Comparison of ENCODE assay signal across 8 cellular contexts in genomic region chr19:3984908-3985642, GRCh38. TPM values are rescaled to one million over a fixed set of nuclear protein-coding genes. Genes with fewer than 3 reads are reported as not detected.
DNase-seq lines count a peak whose midpoint lies in the region; ATAC-seq, FAIRE-seq and TF ChIP-seq lines count a peak whose summit lies in the region.

TSS of gene EEF2 (minus strand) at chr19:3985463. CDS start at chr19:3985380, 83 bp downstream.

- FAIRE-seq in D721Med (lab: Jason Lieb, UNC): no peak

- no peaks in the 10 kb centered on the region for H3K9me3 ChIP-seq in suprapubic skin

- peak; percentile 95 to 99 for TF ChIP-seq POLR2A in suprapubic skin (IDR thresholded peaks at IDR 0.05)

- peak; percentile 98 for DNase-seq in D721Med (ENCODE audit: insufficient read length, low spot score)
- DNase-seq in NCI-H1092 (lab: John Stamatoyannopoulos, UW): peak; percentile 93
- DNase-seq in SKM-1 treated with dmso at 0.1 percent for 144 hours (lab: John Stamatoyannopoulos, UW; ENCODE audit: unreplicated experiment): peak; percentile 79
- peak; percentile 91 to 93 for DNase-seq in activated naive CD4-positive, alpha-beta T cell treated with anti-CD3 and anti-CD28 coated beads, Interleukin-2, amount 50 U/mL, for 72 hours (ENCODE audit: low spot score in 2 of 2)
- no peak for DNase-seq in glomerular endothelial cell (ENCODE audit: extremely low read depth, low read depth, low spot score)
- peak; percentile 83 for DNase-seq in omental fat pad (ENCODE audit: low spot score)
- DNase-seq in suprapubic skin (ENCODE audit: low spot score in 2 of 2): peak; percentile 92 to 95

- no peaks in the 10 kb centered on the region for H3K27me3 ChIP-seq in suprapubic skin

- peaks cover 41 to 48% of the 10 kb centered on the region in 2 donors for H3K36me3 Mint-ChIP-seq in activated naive CD4-positive, alpha-beta T cell treated with anti-CD3 and anti-CD28 coated beads, Interleukin-2, amount 50 U/mL, for 72 hours

- H3K4me3 ChIP-seq in suprapubic skin: peak within 1 kb of the TSS; percentile 99

- under 1% methylated on average over 28 of the region's 80 CpGs for WGBS in suprapubic skin

- ATAC-seq in GM21825 (IDR thresholded peaks at IDR 0.05; ENCODE audit: unreplicated experiment): peak; percentile 41
- peak; percentile 45 to 60 for ATAC-seq in activated naive CD4-positive, alpha-beta T cell treated with anti-CD3 and anti-CD28 coated beads, Interleukin-2, amount 50 U/mL, for 72 hours
- peak; percentile 16 for ATAC-seq in omental fat pad (ENCODE audit: low FRiP score)

- H3K4me1 ChIP-seq in suprapubic skin: peaks cover 64% of the 10 kb centered on the region

- TF ChIP-seq CTCF in D721Med (IDR thresholded peaks at IDR 0.05; ENCODE audit: insufficient read depth, missing control alignments) (no peak), omental fat pad (IDR thresholded peaks at IDR 0.05) (no peak), suprapubic skin (IDR thresholded peaks at IDR 0.05) (no peak)

- H3K27ac Mint-ChIP-seq in activated naive CD4-positive, alpha-beta T cell treated with anti-CD3 and anti-CD28 coated beads, Interleukin-2, amount 50 U/mL, for 72 hours: peak within 1 kb of the TSS; percentile 96 to 98

- H3K27ac ChIP-seq in suprapubic skin: peak within 1 kb of the TSS; percentile 98

- no peaks in the 10 kb centered on the region for H3K9me3 Mint-ChIP-seq in activated naive CD4-positive, alpha-beta T cell treated with anti-CD3 and anti-CD28 coated beads, Interleukin-2, amount 50 U/mL, for 72 hours

- TF ChIP-seq EP300 in suprapubic skin (IDR thresholded peaks at IDR 0.05): no peak

- H3K36me3 ChIP-seq in suprapubic skin: peaks cover 42% of the 10 kb centered on the region

RNA-seq across cellular contexts. Expression of gene EEF2, which starts in this region (rescaled TPM):
- total RNA-seq in activated naive CD4-positive, alpha-beta T cell treated with anti-CD3 and anti-CD28 coated beads, Interleukin-2, amount 50 U/mL, for 72 hours: 1,000 to 10,000 TPM; 3,216 to 3,705 TPM
- 1,981 and 2,501 TPM in 2 replicates for total RNA-seq in glomerular endothelial cell
- total RNA-seq in omental fat pad: 1,000 to 10,000 TPM; 1,922 to 2,283 (median 2,030) TPM
- 1,000 to 10,000 TPM; 1,423 to 2,137 (median 2,023) TPM for total RNA-seq in suprapubic skin
